ENCODE assay signal across 6 cellular contexts in the genomic region with DNA sequence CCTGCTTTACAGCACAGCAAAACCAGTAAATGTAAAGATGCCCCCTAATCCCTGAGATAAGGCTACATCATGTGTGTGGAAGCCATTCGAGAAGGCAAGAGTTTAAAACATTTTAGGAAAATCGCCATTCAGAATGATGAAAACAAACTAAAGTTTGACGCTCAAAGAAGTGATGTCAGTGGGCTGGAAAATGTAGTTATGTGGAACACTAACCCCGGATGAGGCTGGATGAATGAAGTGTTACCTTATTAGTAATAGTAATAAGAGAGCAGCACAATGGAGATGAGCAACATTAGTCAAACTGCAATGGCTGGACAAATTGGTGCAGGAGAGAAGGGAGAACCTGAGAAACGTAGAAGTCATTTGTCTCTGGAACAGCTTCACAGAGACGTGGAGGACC.
"Had no signal": no experiment of that assay in that cellular context is flagged by ENCODE, and none has a peak within 500 bp of the region (broad histone marks: within the 10 kb centered on the region; RNA-seq: fewer than 3 reads in every experiment).

No MANE protein-coding gene starts in this region.

- H3K4me3 ChIP-seq: GM12878 had no signal

- FAIRE-seq: G401.6, GM12878, GM18507, GM19239 had no signal

- ATAC-seq: GM12878 had no signal

- DNase-seq: GDM1, GF-D8 had no signal
